Comparison of ENCODE assay signal across 23 cellular contexts in genomic region chr16:65353183-65353582, GRCh38.
"Had no signal": no experiment of that assay in that cellular context is flagged by ENCODE, and none has a peak within 500 bp of the region (broad histone marks: within the 10 kb centered on the region; RNA-seq: fewer than 3 reads in every experiment).

No MANE protein-coding gene starts in this region.

- H3K27ac ChIP-seq: colonic mucosa, coronary artery, dorsolateral prefrontal cortex, epithelial cell of prostate, esophagus squamous epithelium, foreskin keratinocyte, gastrocnemius medialis, gastroesophageal sphincter, heart left ventricle, heart right ventricle had no signal

- H3K4me3 ChIP-seq: colonic mucosa, coronary artery, dorsolateral prefrontal cortex, esophagus squamous epithelium, gastrocnemius medialis, gastroesophageal sphincter, heart left ventricle, heart right ventricle had no signal

- H3K4me1 Mint-ChIP-seq: endodermal cell had no signal

- H3K27ac Mint-ChIP-seq: dendritic cell treated with granulocyte-macrophage colony-stimulating factor and Interleukin-4, amounts not matched to agents 40 ng/mL and 50 ng/mL, for 4 days; effector memory CD8-positive, alpha-beta T cell; endodermal cell had no signal

- H3K36me3 ChIP-seq: colonic mucosa, esophagus squamous epithelium, gastrocnemius medialis, gastroesophageal sphincter, heart left ventricle, heart right ventricle had no signal

- H3K9me3 ChIP-seq: colonic mucosa, gastrocnemius medialis had no signal

- H3K4me3 Mint-ChIP-seq: dendritic cell treated with granulocyte-macrophage colony-stimulating factor and Interleukin-4, amounts not matched to agents 40 ng/mL and 50 ng/mL, for 4 days; effector memory CD8-positive, alpha-beta T cell; endodermal cell had no signal

- DNase-seq: colonic mucosa; cortex of kidney; dermis blood vessel endothelial cell; dorsolateral prefrontal cortex; effector CD4-positive, alpha-beta T cell; effector CD8-positive, alpha-beta T cell; effector memory CD4-positive, alpha-beta T cell; effector memory CD8-positive, alpha-beta T cell; endodermal cell; erythroblast; esophagus squamous epithelium; foreskin fibroblast; foreskin keratinocyte; foreskin melanocyte; gastrocnemius medialis; glutamatergic neuron; head of caudate nucleus; heart left ventricle; heart right ventricle had no signal

- H3K27me3 Mint-ChIP-seq: dendritic cell treated with granulocyte-macrophage colony-stimulating factor and Interleukin-4, amounts not matched to agents 40 ng/mL and 50 ng/mL, for 4 days; effector memory CD8-positive, alpha-beta T cell had no signal

- H3K27me3 ChIP-seq: colonic mucosa, esophagus squamous epithelium, gastrocnemius medialis, gastroesophageal sphincter, heart left ventricle had no signal

- H3K4me1 ChIP-seq: colonic mucosa, esophagus squamous epithelium, foreskin keratinocyte, gastrocnemius medialis, gastroesophageal sphincter, heart left ventricle, heart right ventricle had no signal
